ENCODE assay signal across 8 cellular contexts in the genomic region with DNA sequence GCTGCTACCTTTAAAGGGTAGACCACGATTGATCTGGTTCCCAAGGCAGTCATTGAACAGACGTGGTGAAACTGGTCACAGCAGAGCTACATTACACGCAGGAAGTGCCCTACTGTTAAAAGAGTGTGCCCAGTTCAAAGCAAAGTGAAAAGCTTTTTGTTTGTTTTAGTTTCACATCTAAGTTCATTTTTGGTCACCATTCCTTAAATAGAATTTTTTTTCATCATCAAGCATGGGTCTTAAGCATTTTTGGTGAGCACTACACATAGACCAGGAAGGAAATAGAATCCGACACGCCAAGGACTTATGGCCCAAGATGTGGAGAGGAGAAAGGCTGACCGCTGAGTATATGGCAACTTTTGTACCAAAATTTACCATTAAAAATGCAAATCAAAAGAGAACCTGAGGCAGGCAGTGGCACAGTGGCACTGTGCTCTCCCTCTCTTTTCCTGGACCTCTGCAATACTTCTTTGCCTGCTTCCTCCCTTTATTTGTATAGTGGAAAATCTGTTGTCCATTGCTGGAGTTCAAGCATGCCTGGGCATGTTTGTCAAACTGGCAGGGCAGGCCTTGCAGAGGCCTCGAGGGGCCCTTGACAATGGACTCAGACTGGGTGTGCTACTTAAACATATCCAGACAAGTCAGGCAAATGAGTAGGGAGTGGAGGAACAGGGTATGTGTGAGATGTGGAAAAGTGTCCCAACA. TPM values are rescaled to one million over a fixed set of nuclear protein-coding genes. Genes with fewer than 3 reads are reported as not detected.
DNase-seq lines count a peak whose midpoint lies in the region; ATAC-seq and TF ChIP-seq lines count a peak whose summit lies in the region.

No MANE protein-coding gene starts in this region.

- 0 out of 2 replicates have a peak, but pooled peaks have one; percentile 11 for TF ChIP-seq CTCF in HEK293 (tag by site-specific recombination; IDR thresholded peaks at IDR 0.05)
- no peak for TF ChIP-seq CTCF in breast epithelium (IDR thresholded peaks at IDR 0.05)
- TF ChIP-seq CTCF in upper lobe of right lung (IDR thresholded peaks at IDR 0.05): no peak
- no peak for TF ChIP-seq CTCF in body of pancreas (IDR thresholded peaks at IDR 0.05)

- H3K9me3 Mint-ChIP-seq in T-cell: no peaks in the 10 kb centered on the region

- no peak overlapping the region for H3K27ac Mint-ChIP-seq in T-cell

- no peaks in the 10 kb centered on the region for H3K36me3 Mint-ChIP-seq in T-cell

- DNase-seq in NCI-H1417 treated with DMSO at 0.1 percent for 48 hours (lab: John Stamatoyannopoulos, UW) (peak; percentile 82), breast epithelium (ENCODE audit: low spot score in 2 of 2) (peak in 1 of 2 donors; percentile 84), upper lobe of right lung (peak; percentile 80), T-cell (no peak), body of pancreas (no peak)
- DNase-seq in stimulated activated CD4-positive, alpha-beta T cell treated with anti-CD3 and anti-CD28 coated beads, Interleukin-2, amount 100 ng/mL, for 24 hours: no peak

- H3K36me3 ChIP-seq in HEK293 (ENCODE audit: control insufficient read depth in 2 of 2, insufficient read depth in 1 of 2, low read length in 2 of 2): no peaks in the 10 kb centered on the region
- no peaks in the 10 kb centered on the region for H3K36me3 ChIP-seq in breast epithelium
- H3K36me3 ChIP-seq in upper lobe of right lung: no peaks in the 10 kb centered on the region
- no peaks in the 10 kb centered on the region for H3K36me3 ChIP-seq in body of pancreas (replicated peaks in 1 of 2; ENCODE audit: insufficient read depth in 1 of 2, low read depth in 2 of 2)

- peaks cover 0 to 3% of the 10 kb centered on the region in 2 donors for H3K27me3 Mint-ChIP-seq in T-cell

- POLR2A ChIA-PET in HEK293 (lab: Yijun Ruan, JAX) (no interaction called here), T-cell (lab: Charles Lee) (interaction anchor here in 1 of 2 donors (0.6 to 0.9 kb wide), 2 partner anchors 36 to 42 kb away, joined by 3 read pairs; no protein-coding TSS in a partner anchor)

- no peak for TF ChIP-seq POLR2A in breast epithelium (IDR thresholded peaks at IDR 0.05)
- no peak for TF ChIP-seq POLR2A in body of pancreas (IDR thresholded peaks at IDR 0.05)

- peaks cover 12 to 21% (median 14%) of the 10 kb centered on the region in 3 donors for H3K4me1 Mint-ChIP-seq in T-cell

- H3K4me1 ChIP-seq in HEK293 (ENCODE audit: control insufficient read depth, insufficient read depth, low read length): peaks cover 5% of the 10 kb centered on the region
- H3K4me1 ChIP-seq in breast epithelium: no peaks in the 10 kb centered on the region
- H3K4me1 ChIP-seq in upper lobe of right lung: peaks cover 34% of the 10 kb centered on the region
- H3K4me1 ChIP-seq in body of pancreas: peaks cover 34% of the 10 kb centered on the region

- H3K9me3 ChIP-seq in HEK293 (ENCODE audit: control insufficient read depth, insufficient read depth, low read depth, low read length) (no peaks in the 10 kb centered on the region), breast epithelium (no peaks in the 10 kb centered on the region), upper lobe of right lung (no peaks in the 10 kb centered on the region), body of pancreas (no peaks in the 10 kb centered on the region)

- ATAC-seq in GM18511 (IDR thresholded peaks at IDR 0.05; ENCODE audit: unreplicated experiment): peak; percentile 65
- ATAC-seq in upper lobe of right lung: peak; percentile 88
- no peak for ATAC-seq in T-cell (replicated peaks in 1 of 4)
- no peak for ATAC-seq in body of pancreas

- H3K4me3 ChIP-seq in HEK293 (ENCODE audit: low read depth, low read length): no peak overlapping the region
- no peak overlapping the region for H3K4me3 ChIP-seq in breast epithelium
- H3K4me3 ChIP-seq in upper lobe of right lung: no peak overlapping the region
- no peak overlapping the region for H3K4me3 ChIP-seq in body of pancreas

- WGBS in body of pancreas, 2 donors: 75 to 76% methylated on average over 7 of the region's 7 CpGs

- H3K27me3 ChIP-seq in breast epithelium (no peaks in the 10 kb centered on the region), upper lobe of right lung (no peaks in the 10 kb centered on the region), body of pancreas (no peaks in the 10 kb centered on the region)

- CTCF ChIA-PET in HEK293 (lab: Yijun Ruan, JAX) (interaction anchor here (0.9 to 2.4 kb wide), 4 partner anchors 28 to 163 kb away, joined by 3 to 8 read pairs (median 4); a partner anchor contains a TSS), T-cell (lab: Charles Lee) (interaction anchor here in 1 of 2 donors (0.6 kb wide), 2 partner anchors 40 to 355 kb away, joined by 3 to 4 read pairs; no protein-coding TSS in a partner anchor)

- intact Hi-C loops in breast epithelium (cut with DNase I; ENCODE audit: low total_unique reads) (no loop called here), upper lobe of right lung (cut with DNase I) (no loop called here), body of pancreas (cut with DNase I) (no loop called here)

- H3K4me3 Mint-ChIP-seq in T-cell: no peak overlapping the region

- H3K27ac ChIP-seq in HEK293 (ENCODE audit: extremely low read depth, low read depth, low read length) (peak overlapping the region; percentile 42), breast epithelium (peak overlapping the region; percentile 57 to 62), upper lobe of right lung (peak overlapping the region; percentile 72), body of pancreas (no peak overlapping the region)

TF ChIP-seq in HEK293, 187 proteins besides CTCF, POLR2A, EP300 and RAD21:
- TF ChIP-seq ZNF768 (tag by site-specific recombination; IDR thresholded peaks at IDR 0.05) (no peak), ZBTB17 (tag by site-specific recombination; IDR thresholded peaks at IDR 0.05) (peak; percentile 45; the same call in 1 of the 2 replicates), ZNF335 (tag by site-specific recombination; conservative IDR thresholded peaks at IDR 0.05) (peak; percentile 68), ZNF501 (tag by site-specific recombination; IDR thresholded peaks at IDR 0.05) (no peak)
- TF ChIP-seq, protein P1, sequence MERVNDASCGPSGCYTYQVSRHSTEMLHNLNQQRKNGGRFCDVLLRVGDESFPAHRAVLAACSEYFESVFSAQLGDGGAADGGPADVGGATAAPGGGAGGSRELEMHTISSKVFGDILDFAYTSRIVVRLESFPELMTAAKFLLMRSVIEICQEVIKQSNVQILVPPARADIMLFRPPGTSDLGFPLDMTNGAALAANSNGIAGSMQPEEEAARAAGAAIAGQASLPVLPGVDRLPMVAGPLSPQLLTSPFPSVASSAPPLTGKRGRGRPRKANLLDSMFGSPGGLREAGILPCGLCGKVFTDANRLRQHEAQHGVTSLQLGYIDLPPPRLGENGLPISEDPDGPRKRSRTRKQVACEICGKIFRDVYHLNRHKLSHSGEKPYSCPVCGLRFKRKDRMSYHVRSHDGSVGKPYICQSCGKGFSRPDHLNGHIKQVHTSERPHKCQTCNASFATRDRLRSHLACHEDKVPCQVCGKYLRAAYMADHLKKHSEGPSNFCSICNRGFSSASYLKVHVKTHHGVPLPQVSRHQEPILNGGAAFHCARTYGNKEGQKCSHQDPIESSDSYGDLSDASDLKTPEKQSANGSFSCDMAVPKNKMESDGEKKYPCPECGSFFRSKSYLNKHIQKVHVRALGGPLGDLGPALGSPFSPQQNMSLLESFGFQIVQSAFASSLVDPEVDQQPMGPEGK (tag by site-specific recombination; IDR thresholded peaks at IDR 0.05): 0 out of 2 replicates have a peak, but pooled peaks have one; percentile 18
- TF ChIP-seq, protein P2, sequence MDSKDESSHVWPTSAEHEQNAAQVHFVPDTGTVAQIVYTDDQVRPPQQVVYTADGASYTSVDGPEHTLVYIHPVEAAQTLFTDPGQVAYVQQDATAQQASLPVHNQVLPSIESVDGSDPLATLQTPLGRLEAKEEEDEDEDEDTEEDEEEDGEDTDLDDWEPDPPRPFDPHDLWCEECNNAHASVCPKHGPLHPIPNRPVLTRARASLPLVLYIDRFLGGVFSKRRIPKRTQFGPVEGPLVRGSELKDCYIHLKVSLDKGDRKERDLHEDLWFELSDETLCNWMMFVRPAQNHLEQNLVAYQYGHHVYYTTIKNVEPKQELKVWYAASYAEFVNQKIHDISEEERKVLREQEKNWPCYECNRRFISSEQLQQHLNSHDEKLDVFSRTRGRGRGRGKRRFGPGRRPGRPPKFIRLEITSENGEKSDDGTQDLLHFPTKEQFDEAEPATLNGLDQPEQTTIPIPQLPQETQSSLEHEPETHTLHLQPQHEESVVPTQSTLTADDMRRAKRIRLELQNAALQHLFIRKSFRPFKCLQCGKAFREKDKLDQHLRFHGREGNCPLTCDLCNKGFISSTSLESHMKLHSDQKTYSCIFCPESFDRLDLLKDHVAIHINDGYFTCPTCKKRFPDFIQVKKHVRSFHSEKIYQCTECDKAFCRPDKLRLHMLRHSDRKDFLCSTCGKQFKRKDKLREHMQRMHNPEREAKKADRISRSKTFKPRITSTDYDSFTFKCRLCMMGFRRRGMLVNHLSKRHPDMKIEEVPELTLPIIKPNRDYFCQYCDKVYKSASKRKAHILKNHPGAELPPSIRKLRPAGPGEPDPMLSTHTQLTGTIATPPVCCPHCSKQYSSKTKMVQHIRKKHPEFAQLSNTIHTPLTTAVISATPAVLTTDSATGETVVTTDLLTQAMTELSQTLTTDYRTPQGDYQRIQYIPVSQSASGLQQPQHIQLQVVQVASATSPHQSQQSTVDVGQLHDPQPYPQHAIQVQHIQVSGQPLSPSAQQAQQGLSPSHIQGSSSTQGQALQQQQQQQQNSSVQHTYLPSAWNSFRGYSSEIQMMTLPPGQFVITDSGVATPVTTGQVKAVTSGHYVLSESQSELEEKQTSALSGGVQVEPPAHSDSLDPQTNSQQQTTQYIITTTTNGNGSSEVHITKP (tag by site-specific recombination; IDR thresholded peaks at IDR 0.05): 0 out of 2 replicates have a peak, but pooled peaks have one; percentile 20
TF ChIP-seq in HEK293: peak in this region for 4.

RNA-seq across cellular contexts. Expression of a gene that starts 42.6 kb away (rescaled TPM):
- total RNA-seq in breast epithelium (10 to 100 TPM; 60.6 to 100.0 (median 95.9) TPM), upper lobe of right lung (139 TPM), T-cell (100 to 1,000 TPM; 134 to 220 (median 151) TPM), body of pancreas (10 to 100 TPM; 44.1 to 58.0 TPM)

Comparison
In these comparisons a context has a peak if more than half of its experiments do, and no peak if none do; other contexts are left out.
1. ATAC-seq: peak in GM18511 (single experiment) and upper lobe of right lung (single experiment); none in T-cell (0 of 4) and body of pancreas (single experiment).
2. H3K27ac ChIP-seq: peak in HEK293 (single experiment), breast epithelium (2 of 2) and upper lobe of right lung (single experiment); none in body of pancreas (0 of 4).
3. DNase-seq: peak in NCI-H1417 treated with DMSO at 0.1 percent for 48 hours (single experiment) and upper lobe of right lung (single experiment); none in T-cell (0 of 34), stimulated activated CD4-positive, alpha-beta T cell treated with anti-CD3 and anti-CD28 coated beads, Interleukin-2, amount 100 ng/mL, for 24 hours (0 of 2) and body of pancreas (0 of 4).